Comparison of ENCODE assay signal across 15 cellular contexts in the genomic region with DNA sequence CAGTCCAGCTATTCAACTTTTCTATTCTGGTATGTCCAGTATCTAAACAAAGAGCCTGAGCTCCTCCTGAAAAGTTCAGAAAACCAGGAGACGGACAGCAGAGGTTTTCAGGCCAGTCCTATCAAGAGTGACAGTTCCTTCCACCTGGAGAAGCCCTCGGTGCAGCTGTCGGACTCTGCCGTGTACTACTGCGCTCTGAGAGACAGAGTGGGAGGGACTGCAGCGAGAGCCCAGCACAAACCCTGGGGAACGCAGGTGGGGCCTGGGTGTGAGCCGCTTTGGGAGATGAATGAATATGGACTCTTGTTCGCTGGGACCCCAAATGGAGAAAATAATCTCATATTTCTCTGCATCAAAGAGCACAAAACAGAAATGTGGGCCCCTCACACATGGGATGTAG.
DNase-seq lines count a peak whose midpoint lies in the region; TF ChIP-seq lines count a peak whose summit lies in the region.
"Had no signal": no experiment of that assay in that cellular context is flagged by ENCODE, and none has a peak within 500 bp of the region (broad histone marks: within the 10 kb centered on the region; RNA-seq: fewer than 3 reads in every experiment).

No MANE protein-coding gene starts in this region.

- H3K9me3 ChIP-seq in Loucy (ENCODE audit: insufficient read depth, low read depth, low read length) (no peaks in the 10 kb centered on the region), neuronal stem cell (replicated peaks in 1 of 2; ENCODE audit: control insufficient read depth in 2 of 2, insufficient read depth in 1 of 2, low read depth in 1 of 2, low read length in 2 of 2) (no peaks in the 10 kb centered on the region)

- H3K14ac ChIP-seq in neuronal stem cell (ENCODE audit: low read length), result no peak overlapping the region

- H4K91ac ChIP-seq in neuronal stem cell (ENCODE audit: low read depth, low read length, poor library complexity), result no peak overlapping the region

- H3K27ac Mint-ChIP-seq in activated naive CD4-positive, alpha-beta T cell treated with anti-CD3 and anti-CD28 coated beads, Interleukin-2, amount 10 ng/mL, durations not matched to agents 7 days and 5 days, result peak overlapping the region; percentile 87
- H3K27ac Mint-ChIP-seq: mesothelial cell of epicardium had no signal

- H3K9ac ChIP-seq in Loucy (ENCODE audit: low read depth, low read length, poor library complexity, severe bottlenecking) (peak overlapping the region; percentile 87), neuronal stem cell (ENCODE audit: low read depth, low read length, poor library complexity) (no peak overlapping the region)

- H3K4me3 Mint-ChIP-seq in activated naive CD4-positive, alpha-beta T cell treated with anti-CD3 and anti-CD28 coated beads, Interleukin-2, amount 10 ng/mL, durations not matched to agents 7 days and 5 days, result peak overlapping the region; percentile 70
- H3K4me3 Mint-ChIP-seq: mesothelial cell of epicardium had no signal

- no peak overlapping the region for H3K23ac ChIP-seq in neuronal stem cell (ENCODE audit: low read depth, low read length, poor library complexity)

- H4K8ac ChIP-seq in neuronal stem cell (ENCODE audit: low read depth, low read length), result no peak overlapping the region

- H3K27me3 Mint-ChIP-seq in activated naive CD4-positive, alpha-beta T cell treated with anti-CD3 and anti-CD28 coated beads, Interleukin-2, amount 10 ng/mL, durations not matched to agents 7 days and 5 days, result no peaks in the 10 kb centered on the region

- no peaks in the 10 kb centered on the region for H4K20me1 ChIP-seq in Loucy (ENCODE audit: insufficient read depth, low read length, poor library complexity, severe bottlenecking)

- CTCF ChIA-PET in activated naive CD4-positive, alpha-beta T cell treated with anti-CD3 and anti-CD28 coated beads, Interleukin-2, amount 10 ng/mL, durations not matched to agents 7 days and 5 days (lab: Charles Lee), result interaction anchor here (0.7 to 3.0 kb wide), 13 partner anchors 12 to 650 kb away, joined by 3 to 11 read pairs (median 3); no protein-coding TSS in a partner anchor

- H3K27ac ChIP-seq in neuronal stem cell (replicated peaks; ENCODE audit: low read length), result no peak overlapping the region
- H3K27ac ChIP-seq: coronary artery had no signal

- H3K9me2 ChIP-seq in Loucy (replicated peaks; ENCODE audit: low read depth, low read length), result no peaks in the 10 kb centered on the region

- no peaks in the 10 kb centered on the region for H3K79me1 ChIP-seq in neuronal stem cell (ENCODE audit: low read depth, low read length)

- H3K4me3 ChIP-seq in Loucy (ENCODE audit: low read length, poor library complexity, severe bottlenecking), result peak overlapping the region; percentile 80
- H3K4me3 ChIP-seq in neuronal stem cell (ENCODE audit: low read length in 2 of 2), result no peak overlapping the region
- H3K4me3 ChIP-seq: coronary artery had no signal

- no peak overlapping the region for H2BK5ac ChIP-seq in neuronal stem cell (ENCODE audit: low read length)

- no peaks in the 10 kb centered on the region for H3K9me3 Mint-ChIP-seq in activated naive CD4-positive, alpha-beta T cell treated with anti-CD3 and anti-CD28 coated beads, Interleukin-2, amount 10 ng/mL, durations not matched to agents 7 days and 5 days

- H2AFZ ChIP-seq in Loucy (ENCODE audit: low read length) (peak overlapping the region; percentile 87), neuronal stem cell (ENCODE audit: low read length) (no peak overlapping the region)

- peak overlapping the region; percentile 90 for H3K4me2 ChIP-seq in Loucy (ENCODE audit: low read depth, low read length, poor library complexity, severe bottlenecking)
- no peak overlapping the region for H3K4me2 ChIP-seq in neuronal stem cell (ENCODE audit: insufficient read depth, low read length, poor library complexity, severe bottlenecking)

- H3K4ac ChIP-seq in neuronal stem cell (ENCODE audit: low read length), result no peak overlapping the region

- H3K18ac ChIP-seq in neuronal stem cell (ENCODE audit: low read length), result peak overlapping the region; percentile 58

- no peak overlapping the region for H2BK120ac ChIP-seq in neuronal stem cell (ENCODE audit: low read depth, low read length)

- TF ChIP-seq CTCF in Loucy (conservative IDR thresholded peaks at IDR 0.05; ENCODE audit: low read length), result no peak

- peaks cover 40% of the 10 kb centered on the region for H3K4me1 Mint-ChIP-seq in activated naive CD4-positive, alpha-beta T cell treated with anti-CD3 and anti-CD28 coated beads, Interleukin-2, amount 10 ng/mL, durations not matched to agents 7 days and 5 days
- H3K4me1 Mint-ChIP-seq: mesothelial cell of epicardium had no signal

- WGBS in neuronal stem cell (ENCODE audit: extremely low coverage in 2 of 2, insufficient read length in 2 of 2, insufficient replicate concordance in 1 of 2), 2 donors, result no CpG with 5 or more reads among the region's 9 CpGs

- peak overlapping the region; percentile 39 for H2BK15ac ChIP-seq in neuronal stem cell (ENCODE audit: low read length)

- H2BK12ac ChIP-seq in neuronal stem cell (ENCODE audit: low read length), result no peak overlapping the region

- H3K79me2 ChIP-seq in Loucy (ENCODE audit: insufficient read depth, low read length), result peaks cover 18% of the 10 kb centered on the region

- in situ Hi-C loops in ACHN (cut with HindIII; ENCODE audit: low pct_ligation_motif_present, low pct_unique_long_range_greater_than_20kb, low sequenced_read_pairs), result no loop called here

- H2AK5ac ChIP-seq in neuronal stem cell (ENCODE audit: low read depth, low read length), result no peak overlapping the region

- peak; percentile 41 for DNase-seq in activated naive CD4-positive, alpha-beta T cell treated with anti-CD3 and anti-CD28 coated beads, Interleukin-2, amount 10 ng/mL, durations not matched to agents 7 days and 5 days
- no peak for DNase-seq in activated naive CD4-positive, alpha-beta T cell treated with Interleukin-2 at 50 U/mL for 16 hours
- peak; percentile 21 for DNase-seq in activated naive CD4-positive, alpha-beta T cell treated with anti-CD3 and anti-CD28 coated beads, Interleukin-2, amount 50 U/mL, for 16 hours
- no peak for DNase-seq in neuronal stem cell (ENCODE audit: low spot score)
- DNase-seq in ACHN, result no peak
- DNase-seq in CD1c-positive myeloid dendritic cell (ENCODE audit: extremely low spot score), result no peak
- DNase-seq in NCI-H526 treated with DMSO at 0.1 percent for 48 hours (lab: John Stamatoyannopoulos, UW), result no peak
- DNase-seq: GF-D8, GOT3, IMR-90, right cardiac atrium, Right ventricle myocardium superior had no signal

- H3F3A ChIP-seq in Loucy (ENCODE audit: low read depth), result peaks cover 5% of the 10 kb centered on the region; the same call in 1 of the 2 replicates

- H3K27me3 ChIP-seq in Loucy (ENCODE audit: insufficient read depth, low read length, poor library complexity, severe bottlenecking), result no peaks in the 10 kb centered on the region
- H3K27me3 ChIP-seq in neuronal stem cell (ENCODE audit: control insufficient read depth in 3 of 3, insufficient read depth in 3 of 3, low read depth in 1 of 3, low read length in 3 of 3), result no peaks in the 10 kb centered on the region

- H3K36me3 Mint-ChIP-seq in activated naive CD4-positive, alpha-beta T cell treated with anti-CD3 and anti-CD28 coated beads, Interleukin-2, amount 10 ng/mL, durations not matched to agents 7 days and 5 days, result peaks cover 6% of the 10 kb centered on the region
- H3K36me3 Mint-ChIP-seq: mesothelial cell of epicardium had no signal

- H3K36me3 ChIP-seq in Loucy (ENCODE audit: insufficient read depth, low read length), result no peaks in the 10 kb centered on the region
- no peaks in the 10 kb centered on the region for H3K36me3 ChIP-seq in neuronal stem cell (replicated peaks in 1 of 2; ENCODE audit: control insufficient read depth in 2 of 2, insufficient read depth in 2 of 2, low read length in 2 of 2)

- peaks cover 44% of the 10 kb centered on the region for H3K4me1 ChIP-seq in Loucy (ENCODE audit: insufficient read depth, low read length, poor library complexity, severe bottlenecking)
- no peaks in the 10 kb centered on the region for H3K4me1 ChIP-seq in neuronal stem cell (ENCODE audit: control insufficient read depth in 2 of 2, insufficient read depth in 1 of 2, low read depth in 1 of 2, low read length in 2 of 2)

Comparison
In these comparisons a context has a peak if more than half of its experiments do, and no peak if none do; other contexts are left out.
1. DNase-seq: peak in activated naive CD4-positive, alpha-beta T cell treated with anti-CD3 and anti-CD28 coated beads, Interleukin-2, amount 10 ng/mL, durations not matched to agents 7 days and 5 days (single experiment) and activated naive CD4-positive, alpha-beta T cell treated with anti-CD3 and anti-CD28 coated beads, Interleukin-2, amount 50 U/mL, for 16 hours (single experiment); none in activated naive CD4-positive, alpha-beta T cell treated with Interleukin-2 at 50 U/mL for 16 hours (single experiment), neuronal stem cell (single experiment), ACHN (single experiment), CD1c-positive myeloid dendritic cell (single experiment) and NCI-H526 treated with DMSO at 0.1 percent for 48 hours (single experiment).